ENCODE assay signal across 8 cellular contexts in genomic region chr5:172939045-172939444, GRCh38. TPM values are rescaled to one million over a fixed set of nuclear protein-coding genes. Genes with fewer than 3 reads are reported as not detected.
A peak's percentile ranks its signal among the peaks of the same experiment; 100 is the strongest.
DNase-seq lines count a peak whose midpoint lies in the region; ATAC-seq and TF ChIP-seq lines count a peak whose summit lies in the region.

No MANE protein-coding gene starts in this region.

- H2AFZ ChIP-seq in fibroblast of lung (ENCODE audit: low read length): no peak overlapping the region

- no peaks in the 10 kb centered on the region for H3K9me3 ChIP-seq in fibroblast of lung (ENCODE audit: control insufficient read depth, insufficient read depth, low read depth, low read length)

- no peaks in the 10 kb centered on the region for H3K27me3 ChIP-seq in fibroblast of lung (ENCODE audit: control insufficient read depth, insufficient read depth, low read length)

- H3K4me1 ChIP-seq in fibroblast of lung (ENCODE audit: control insufficient read depth, extremely low read depth, insufficient read depth, low read length): peaks cover 2% of the 10 kb centered on the region

- peak; percentile 47 for ATAC-seq in stimulated activated naive CD8-positive, alpha-beta T cell treated with anti-CD3 and anti-CD28 coated beads, Interleukin-15, Interleukin-2, amounts not matched to agents 100 U/mL and 50 U/mL, for 24 hours

- H3K27ac ChIP-seq in fibroblast of lung (ENCODE audit: insufficient read depth, low read length): no peak overlapping the region

- no peak overlapping the region for H3K4me3 ChIP-seq in fibroblast of lung (replicated peaks in 1 of 4; ENCODE audit: control extremely low read depth in 1 of 4, insufficient read depth in 1 of 4, low read depth in 3 of 4, low read length in 4 of 4)

- no peak overlapping the region for H3K9ac ChIP-seq in fibroblast of lung (ENCODE audit: insufficient read depth, low read length)

- peak; percentile 12 to 30 for TF ChIP-seq CTCF in fibroblast of lung (conservative IDR thresholded peaks at IDR 0.05 in 1 of 2, IDR thresholded peaks at IDR 0.05 in 1 of 2; ENCODE audit: low read depth in 1 of 2, low read length in 2 of 2)

- H3K27ac Mint-ChIP-seq in activated naive CD4-positive, alpha-beta T cell treated with anti-CD3 and anti-CD28 coated beads, Interleukin-2, amount 10 ng/mL, durations not matched to agents 7 days and 5 days: no peak overlapping the region

- no peaks in the 10 kb centered on the region for H3K4me1 Mint-ChIP-seq in activated naive CD4-positive, alpha-beta T cell treated with anti-CD3 and anti-CD28 coated beads, Interleukin-2, amount 10 ng/mL, durations not matched to agents 7 days and 5 days

- no peaks in the 10 kb centered on the region for H4K20me1 ChIP-seq in fibroblast of lung (ENCODE audit: control insufficient read depth, extremely low read depth, insufficient read depth, low read length)

- peaks cover 1% of the 10 kb centered on the region for H3K36me3 Mint-ChIP-seq in activated naive CD4-positive, alpha-beta T cell treated with anti-CD3 and anti-CD28 coated beads, Interleukin-2, amount 10 ng/mL, durations not matched to agents 7 days and 5 days

- CTCF ChIA-PET in activated naive CD4-positive, alpha-beta T cell treated with anti-CD3 and anti-CD28 coated beads, Interleukin-2, amount 10 ng/mL, durations not matched to agents 7 days and 5 days (lab: Charles Lee): interaction anchor here (1.0 to 15.6 kb wide), 2 partner anchors 8 to 229 kb away, joined by 3 to 372 read pairs; no protein-coding TSS in a partner anchor

- DNase-seq in activated naive CD4-positive, alpha-beta T cell treated with anti-CD3 and anti-CD28 coated beads, Interleukin-2, amount 10 ng/mL, durations not matched to agents 7 days and 5 days: peak; percentile 34
- no peak for DNase-seq in activated naive CD4-positive, alpha-beta T cell treated with anti-CD3 and anti-CD28 coated beads, Interleukin-2, amount 50 U/mL, for 16 hours
- DNase-seq in OCI-M1 (lab: John Stamatoyannopoulos, UW) (peak; percentile 66), fibroblast of lung (ENCODE audit: low read depth in 2 of 2) (peak in 1 of 2 donors; percentile 30), dedifferentiated amniotic fluid mesenchymal stem cell (ENCODE audit: extremely low spot score) (no peak), NCI-H1092 (lab: John Stamatoyannopoulos, UW) (no peak), NCI-H187 treated with DMSO at 0.1 percent for 48 hours (lab: John Stamatoyannopoulos, UW) (no peak)
- peak; percentile 30 for DNase-seq in stimulated activated naive CD8-positive, alpha-beta T cell treated with anti-CD3 and anti-CD28 coated beads, Interleukin-15, Interleukin-2, amounts not matched to agents 100 U/mL and 50 U/mL, for 24 hours

- H3K36me3 ChIP-seq in fibroblast of lung (ENCODE audit: control insufficient read depth, insufficient read depth, low read length): peaks cover 15% of the 10 kb centered on the region

- H3K4me2 ChIP-seq in fibroblast of lung (ENCODE audit: extremely low read depth, insufficient read depth, low read length): no peak overlapping the region

- no peaks in the 10 kb centered on the region for H3K9me3 Mint-ChIP-seq in activated naive CD4-positive, alpha-beta T cell treated with anti-CD3 and anti-CD28 coated beads, Interleukin-2, amount 10 ng/mL, durations not matched to agents 7 days and 5 days

- no peaks in the 10 kb centered on the region for H3K79me2 ChIP-seq in fibroblast of lung (ENCODE audit: control insufficient read depth, insufficient read depth, low read length)

- H3K4me3 Mint-ChIP-seq in activated naive CD4-positive, alpha-beta T cell treated with anti-CD3 and anti-CD28 coated beads, Interleukin-2, amount 10 ng/mL, durations not matched to agents 7 days and 5 days: no peak overlapping the region

- H3K27me3 Mint-ChIP-seq in activated naive CD4-positive, alpha-beta T cell treated with anti-CD3 and anti-CD28 coated beads, Interleukin-2, amount 10 ng/mL, durations not matched to agents 7 days and 5 days: no peaks in the 10 kb centered on the region

RNA-seq across cellular contexts. Expression of gene RPL26L1, which starts 20.2 kb away (rescaled TPM):
- total RNA-seq in fibroblast of lung: 47.1 and 50.1 TPM in 2 replicates
- 98.1 and 144 TPM in 2 replicates for polyA plus RNA-seq in fibroblast of lung
- polyA plus RNA-seq in fibroblast of lung (2012): 90.2 and 135 TPM in 2 replicates
- 11.2 and 12.2 TPM in 2 replicates for polyA minus RNA-seq in fibroblast of lung (ENCODE audit: low replicate concordance)

RNA-seq across cellular contexts. Expression of gene ATP6V0E1, which starts 44.5 kb away (rescaled TPM):
- total RNA-seq in fibroblast of lung: 293 and 377 TPM in 2 replicates
- polyA plus RNA-seq in fibroblast of lung: 595 and 635 TPM in 2 replicates
- polyA plus RNA-seq in fibroblast of lung (2012): 409 and 483 TPM in 2 replicates
- polyA minus RNA-seq in fibroblast of lung (ENCODE audit: low replicate concordance): 366 and 457 TPM in 2 replicates

Comparison
In these comparisons a context has a peak if more than half of its experiments do, and no peak if none do; other contexts are left out.
1. DNase-seq: peak in activated naive CD4-positive, alpha-beta T cell treated with anti-CD3 and anti-CD28 coated beads, Interleukin-2, amount 10 ng/mL, durations not matched to agents 7 days and 5 days (single experiment), OCI-M1 (single experiment) and stimulated activated naive CD8-positive, alpha-beta T cell treated with anti-CD3 and anti-CD28 coated beads, Interleukin-15, Interleukin-2, amounts not matched to agents 100 U/mL and 50 U/mL, for 24 hours (single experiment); none in activated naive CD4-positive, alpha-beta T cell treated with anti-CD3 and anti-CD28 coated beads, Interleukin-2, amount 50 U/mL, for 16 hours (single experiment), dedifferentiated amniotic fluid mesenchymal stem cell (single experiment), NCI-H1092 (single experiment) and NCI-H187 treated with DMSO at 0.1 percent for 48 hours (single experiment).